ENCODE assay signal across 15 cellular contexts in genomic region chr5:157598350-157598936, GRCh38. TPM values are rescaled to one million over a fixed set of nuclear protein-coding genes. Genes with fewer than 3 reads are reported as not detected.
DNase-seq lines count a peak whose midpoint lies in the region; ATAC-seq, FAIRE-seq and TF ChIP-seq lines count a peak whose summit lies in the region.
"Had no signal": no experiment of that assay in that cellular context is flagged by ENCODE, and none has a peak within 500 bp of the region (broad histone marks: within the 10 kb centered on the region; RNA-seq: fewer than 3 reads in every experiment).

No MANE protein-coding gene starts in this region.

- no peaks in the 10 kb centered on the region for H3K79me2 ChIP-seq in OCI-LY1 (ENCODE audit: insufficient read depth, low read length)

- peaks cover 95% of the 10 kb centered on the region for H3K4me1 Mint-ChIP-seq in activated T-cell treated with anti-CD3 and anti-CD28 coated beads, Interleukin-2, amount 50 U/mL, for 24 hours (ENCODE audit: low read depth)
- peaks cover 56% of the 10 kb centered on the region for H3K4me1 Mint-ChIP-seq in memory B cell

- peak overlapping the region; percentile 17 for H3K27ac ChIP-seq in OCI-LY1 (ENCODE audit: low read depth, low read length, poor library complexity, severe bottlenecking)
- H3K27ac ChIP-seq: cardiac muscle cell, left ventricle myocardium inferior had no signal

- no peak overlapping the region for H3K9ac ChIP-seq in OCI-LY1 (ENCODE audit: low read length)

- FAIRE-seq in frontal cortex (lab: Jason Lieb, UNC), result no peak
- FAIRE-seq: urothelium cell line had no signal

- H4K20me1 ChIP-seq in OCI-LY1 (ENCODE audit: insufficient read depth, low read length), result no peaks in the 10 kb centered on the region

- peak; percentile 40 for ATAC-seq in HG02610 (IDR thresholded peaks at IDR 0.05; ENCODE audit: unreplicated experiment)
- no peak for ATAC-seq in memory B cell (ENCODE audit: low read depth)

- no peak for DNase-seq in activated T-cell treated with anti-CD3 and anti-CD28 coated beads, Interleukin-2, amount 50 U/mL, for 24 hours
- no peak for DNase-seq in activated T-cell treated with anti-CD3 and anti-CD28 coated beads, Interleukin-2, amount 50 U/mL, for 48 hours
- DNase-seq in memory B cell (ENCODE audit: low spot score in 2 of 2) (no peak), germinal center (ENCODE audit: low spot score) (no peak), DMS114 treated with DMSO at 0.1 percent for 48 hours (lab: John Stamatoyannopoulos, UW; ENCODE audit: unreplicated experiment) (no peak), frontal cortex (ENCODE audit: low spot score in 2 of 2) (no peak)
- DNase-seq: activated T-cell treated with anti-CD3 and anti-CD28 coated beads, Interleukin-2, amount 50 U/mL, for 4 hours; DMS79; KG1; left ventricle myocardium inferior had no signal

- no peaks in the 10 kb centered on the region for H3K27me3 ChIP-seq in OCI-LY1 (ENCODE audit: insufficient read depth, low read length)
- H3K27me3 ChIP-seq: cardiac muscle cell had no signal

- H2AFZ ChIP-seq in OCI-LY1 (ENCODE audit: low read length), result no peak overlapping the region

- no peaks in the 10 kb centered on the region for H3K36me3 ChIP-seq in OCI-LY1 (ENCODE audit: insufficient read depth, low read length)
- H3K36me3 ChIP-seq: cardiac muscle cell, left ventricle myocardium inferior had no signal

- H3K4me2 ChIP-seq in OCI-LY1 (ENCODE audit: low read length), result no peak overlapping the region
- H3K4me2 ChIP-seq: smooth muscle cell had no signal

- H3F3A ChIP-seq in OCI-LY1 (ENCODE audit: insufficient read depth, low read length), result no peaks in the 10 kb centered on the region

- H3K9me3 Mint-ChIP-seq in activated T-cell treated with anti-CD3 and anti-CD28 coated beads, Interleukin-2, amount 50 U/mL, for 24 hours, result peaks cover 5% of the 10 kb centered on the region
- no peaks in the 10 kb centered on the region for H3K9me3 Mint-ChIP-seq in memory B cell

- H3K36me3 Mint-ChIP-seq in activated T-cell treated with anti-CD3 and anti-CD28 coated beads, Interleukin-2, amount 50 U/mL, for 24 hours (ENCODE audit: low read depth), result no peaks in the 10 kb centered on the region
- H3K36me3 Mint-ChIP-seq in memory B cell, result no peaks in the 10 kb centered on the region

- H3K27me3 Mint-ChIP-seq in activated T-cell treated with anti-CD3 and anti-CD28 coated beads, Interleukin-2, amount 50 U/mL, for 24 hours, result no peaks in the 10 kb centered on the region
- no peaks in the 10 kb centered on the region for H3K27me3 Mint-ChIP-seq in memory B cell

- peak overlapping the region; percentile 81 for H3K27ac Mint-ChIP-seq in activated T-cell treated with anti-CD3 and anti-CD28 coated beads, Interleukin-2, amount 50 U/mL, for 24 hours
- H3K27ac Mint-ChIP-seq in memory B cell, result peak overlapping the region; percentile 77

- peak overlapping the region; percentile 5 for H3K4me3 Mint-ChIP-seq in activated T-cell treated with anti-CD3 and anti-CD28 coated beads, Interleukin-2, amount 50 U/mL, for 24 hours
- H3K4me3 Mint-ChIP-seq in memory B cell, result peak overlapping the region; percentile 19
- H3K4me3 Mint-ChIP-seq: activated T-cell treated with anti-CD3 and anti-CD28 coated beads, Interleukin-2, amount 50 U/mL, for 4 hours had no signal

- TF ChIP-seq CTCF in OCI-LY1 (IDR thresholded peaks at IDR 0.05; ENCODE audit: low read length), result no peak

- no peak overlapping the region for H3K4me3 ChIP-seq in OCI-LY1 (ENCODE audit: low read depth, low read length, poor library complexity, severe bottlenecking)
- H3K4me3 ChIP-seq: cardiac muscle cell, left ventricle myocardium inferior, smooth muscle cell had no signal

- no peaks in the 10 kb centered on the region for H3K9me3 ChIP-seq in OCI-LY1 (ENCODE audit: low read length)
- H3K9me3 ChIP-seq: left ventricle myocardium inferior had no signal

- H3K4me1 ChIP-seq in OCI-LY1 (ENCODE audit: insufficient read depth, low read length, severe bottlenecking), result peaks cover 57% of the 10 kb centered on the region

- no peaks in the 10 kb centered on the region for H3K9me2 ChIP-seq in OCI-LY1 (ENCODE audit: low read depth, low read length)

RNA-seq across cellular contexts. Expression of gene ADAM19, which starts 22.9 kb away (rescaled TPM):
- total RNA-seq in frontal cortex, result 12.6 TPM

RNA-seq across cellular contexts. Expression of gene SOX30, which starts 53.8 kb away (rescaled TPM):
- total RNA-seq in frontal cortex, result under 0.01 TPM
- total RNA-seq: cardiac muscle cell had no signal
